ENCODE assay signal across 8 cellular contexts in the genomic region with DNA sequence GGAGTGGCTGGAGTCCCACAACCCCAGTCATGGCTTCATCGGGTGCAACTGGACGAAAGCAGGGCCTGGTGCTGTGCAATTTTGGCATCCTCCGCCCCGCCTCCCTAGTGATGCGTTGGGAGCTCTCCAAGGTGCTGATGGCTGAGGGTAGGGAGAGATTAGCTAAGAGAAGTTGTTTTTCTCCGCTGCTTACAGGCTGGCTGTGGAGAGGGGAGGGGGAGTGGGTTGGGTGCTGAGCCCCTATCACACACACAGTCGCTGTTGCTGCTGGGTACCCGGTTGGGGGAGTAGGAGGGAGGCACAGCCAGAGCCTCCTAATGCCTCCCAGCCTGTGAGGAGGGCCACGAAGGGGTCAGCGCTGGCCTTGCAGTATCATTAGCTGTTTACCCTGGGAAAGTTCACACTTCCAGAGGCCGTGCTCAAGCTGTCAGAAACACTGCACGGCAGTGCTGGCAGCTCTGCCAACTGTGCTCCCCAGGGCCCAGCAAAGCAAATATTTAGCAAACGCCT.
A peak's percentile ranks its signal among the peaks of the same experiment; 100 is the strongest.
DNase-seq lines count a peak whose midpoint lies in the region; TF ChIP-seq lines count a peak whose summit lies in the region.

No MANE protein-coding gene starts in this region.

- H3K27ac Mint-ChIP-seq in progenitor cell of endocrine pancreas: no peak overlapping the region

- no peaks in the 10 kb centered on the region for H3K9me3 Mint-ChIP-seq in progenitor cell of endocrine pancreas (ENCODE audit: low read depth)

- DNase-seq in EH (ENCODE audit: low read depth) (peak; percentile 4), KG1 (lab: John Stamatoyannopoulos, UW) (peak; percentile 14), foreskin melanocyte (peak; percentile 17), progenitor cell of endocrine pancreas (ENCODE audit: low spot score, unreplicated experiment) (peak; percentile 84), cerebellum (ENCODE audit: low spot score) (no peak), posterior vena cava (ENCODE audit: low spot score) (no peak), ureter (ENCODE audit: low spot score) (no peak)
- DNase-seq in activated CD4-positive, alpha-beta T cell treated with anti-CD3 and anti-CD28 coated beads for 48 hours: peak; percentile 57

- intact Hi-C loops in posterior vena cava (cut with DNase I): no loop called here

- H3K36me3 Mint-ChIP-seq in progenitor cell of endocrine pancreas (ENCODE audit: insufficient read depth): no peaks in the 10 kb centered on the region

- H3K27me3 Mint-ChIP-seq in progenitor cell of endocrine pancreas: peaks cover 11% of the 10 kb centered on the region

- no peak overlapping the region for H3K4me3 Mint-ChIP-seq in progenitor cell of endocrine pancreas (ENCODE audit: low read depth)

- H3K4me1 Mint-ChIP-seq in progenitor cell of endocrine pancreas (ENCODE audit: low read depth): no peaks in the 10 kb centered on the region

- no peak for TF ChIP-seq CTCF in progenitor cell of endocrine pancreas (IDR thresholded peaks at IDR 0.05; ENCODE audit: unreplicated experiment)

Comparison
In these comparisons a context has a peak if more than half of its experiments do, and no peak if none do; other contexts are left out.
1. DNase-seq: peak in EH (single experiment), KG1 (single experiment), activated CD4-positive, alpha-beta T cell treated with anti-CD3 and anti-CD28 coated beads for 48 hours (single experiment), foreskin melanocyte (single experiment) and progenitor cell of endocrine pancreas (single experiment); none in cerebellum (single experiment), posterior vena cava (single experiment) and ureter (single experiment).